Comparison of ENCODE assay signal across 8 cellular contexts in the genomic region with DNA sequence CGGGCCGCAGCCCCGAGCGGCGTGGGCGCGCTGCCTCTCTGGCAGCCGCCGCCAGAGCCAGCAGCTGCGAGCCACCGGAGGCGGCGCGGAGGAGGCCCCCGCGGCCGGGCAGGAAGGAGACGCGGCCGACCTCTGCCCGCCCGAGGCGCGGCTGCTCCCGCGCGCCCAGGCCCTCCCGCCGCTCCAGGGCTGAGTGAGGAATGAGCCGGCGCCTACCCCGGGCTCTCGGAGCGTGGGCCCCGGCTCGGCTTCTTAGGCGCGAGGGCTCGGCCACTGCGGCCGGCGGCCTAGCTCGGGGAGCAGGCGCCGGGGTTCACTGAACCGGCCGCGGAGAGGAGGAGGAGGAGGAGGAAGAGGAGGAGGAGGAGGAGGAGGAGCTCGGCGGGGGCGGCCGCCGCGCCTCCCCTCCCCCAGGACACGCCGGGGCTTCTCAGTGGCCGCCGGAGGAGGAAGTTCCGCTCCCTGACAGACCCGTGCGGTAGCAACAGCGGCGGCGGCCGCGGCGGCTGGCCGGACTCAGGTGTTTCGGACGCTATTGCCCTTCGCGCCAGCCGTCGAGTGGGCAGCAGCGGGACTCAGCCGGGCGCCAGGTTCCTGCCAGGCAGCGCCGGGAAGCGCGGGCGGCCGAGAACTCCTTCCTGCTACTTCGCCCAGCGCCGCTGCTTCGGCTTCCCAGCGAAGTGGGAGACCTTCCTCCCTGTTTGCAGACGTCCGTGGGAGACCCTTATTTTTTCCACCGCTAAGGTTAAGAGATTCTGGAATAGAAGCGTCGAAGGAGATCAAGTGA. TPM values are rescaled to one million over a fixed set of nuclear protein-coding genes. Genes with fewer than 3 reads are reported as not detected.
DNase-seq lines count a peak whose midpoint lies in the region; ATAC-seq and TF ChIP-seq lines count a peak whose summit lies in the region.

A gene (plus strand): TSS at position 468 of the 787 bp plus-strand sequence. CDS start 735 bp downstream, outside the sequence.

- TF ChIP-seq CTCF in DOHH2 (IDR thresholded peaks at IDR 0.05; ENCODE audit: low read depth, low read length, poor library complexity, severe bottlenecking) (no peak), gastroesophageal sphincter (IDR thresholded peaks at IDR 0.05) (peak in 3 of 4 experiments; percentile 18 to 22 (median 18)), suprapubic skin (IDR thresholded peaks at IDR 0.05) (no peak)

- H3K9me2 ChIP-seq in DOHH2 (replicated peaks; ENCODE audit: control insufficient read depth, low read length): no peaks in the 10 kb centered on the region

- H3K9me3 ChIP-seq in DOHH2 (ENCODE audit: control insufficient read depth, insufficient read depth, low read length): no peaks in the 10 kb centered on the region
- H3K9me3 ChIP-seq in gastroesophageal sphincter: no peaks in the 10 kb centered on the region
- no peaks in the 10 kb centered on the region for H3K9me3 ChIP-seq in suprapubic skin

- H3K27me3 ChIP-seq in DOHH2 (ENCODE audit: control insufficient read depth, low read length) (no peaks in the 10 kb centered on the region), gastroesophageal sphincter (no peaks in the 10 kb centered on the region), suprapubic skin (no peaks in the 10 kb centered on the region)

- 0% methylated on average over 2 to 9 of the region's 93 CpGs for WGBS in gastroesophageal sphincter (ENCODE audit: low coverage in 1 of 2), 2 donors
- whole genome bisulfite sequencing in suprapubic skin: 1% methylated on average over 43 of the region's 93 CpGs

- peaks cover 9% of the 10 kb centered on the region for H4K20me1 ChIP-seq in DOHH2 (ENCODE audit: control insufficient read depth, insufficient read depth, low read depth, low read length)

- no peaks in the 10 kb centered on the region for H3K9me3 Mint-ChIP-seq in IgD-negative memory B cell
- no peaks in the 10 kb centered on the region for H3K9me3 Mint-ChIP-seq in activated naive CD4-positive, alpha-beta T cell treated with anti-CD3 and anti-CD28 coated beads, Interleukin-2, amount 10 ng/mL, durations not matched to agents 7 days and 5 days

- DNase-seq in SK-MEL-5 (ENCODE audit: low read depth, low spot score) (peak; percentile 56), nucleus accumbens (lab: John Stamatoyannopoulos, UW) (peak; percentile 19 to 89 (median 77)), suprapubic skin (ENCODE audit: low spot score in 2 of 2) (peak; percentile 86 to 92)
- peak; percentile 85 for DNase-seq in activated naive CD4-positive, alpha-beta T cell treated with anti-CD3 and anti-CD28 coated beads, Interleukin-2, amount 10 ng/mL, durations not matched to agents 7 days and 5 days

- TF ChIP-seq EP300 in gastroesophageal sphincter (IDR thresholded peaks at IDR 0.05) (no peak), suprapubic skin (IDR thresholded peaks at IDR 0.05) (no peak)

- no peaks in the 10 kb centered on the region for H3F3A ChIP-seq in DOHH2 (ENCODE audit: control insufficient read depth, insufficient read depth)

- H3K4me1 ChIP-seq in DOHH2 (ENCODE audit: control insufficient read depth, low read length): peaks cover 28% of the 10 kb centered on the region
- H3K4me1 ChIP-seq in gastroesophageal sphincter: peaks cover 4 to 62% (median 21%) of the 10 kb centered on the region in 3 donors
- H3K4me1 ChIP-seq in suprapubic skin: peaks cover 57% of the 10 kb centered on the region

- H3K36me3 Mint-ChIP-seq in IgD-negative memory B cell: no peaks in the 10 kb centered on the region
- H3K36me3 Mint-ChIP-seq in activated naive CD4-positive, alpha-beta T cell treated with anti-CD3 and anti-CD28 coated beads, Interleukin-2, amount 10 ng/mL, durations not matched to agents 7 days and 5 days: peaks cover 7% of the 10 kb centered on the region

- peaks cover 61% of the 10 kb centered on the region for H3K79me2 ChIP-seq in DOHH2 (ENCODE audit: control insufficient read depth, low read length)

- H3K27ac Mint-ChIP-seq in IgD-negative memory B cell: peak within 1 kb of the TSS; percentile 96 to 99 (median 97)
- H3K27ac Mint-ChIP-seq in activated naive CD4-positive, alpha-beta T cell treated with anti-CD3 and anti-CD28 coated beads, Interleukin-2, amount 10 ng/mL, durations not matched to agents 7 days and 5 days: peak within 1 kb of the TSS; percentile 94

- CTCF ChIA-PET in activated naive CD4-positive, alpha-beta T cell treated with anti-CD3 and anti-CD28 coated beads, Interleukin-2, amount 10 ng/mL, durations not matched to agents 7 days and 5 days (lab: Charles Lee): no interaction called here

- peak; percentile 71 for ATAC-seq in GM21528 (IDR thresholded peaks at IDR 0.05; ENCODE audit: low FRiP score, unreplicated experiment)
- ATAC-seq in gastroesophageal sphincter: peak; percentile 89

- H3K36me3 ChIP-seq in DOHH2 (ENCODE audit: control insufficient read depth, low read length): peaks cover 2% of the 10 kb centered on the region; the same call in 1 of the 2 replicates
- H3K36me3 ChIP-seq in gastroesophageal sphincter: no peaks in the 10 kb centered on the region
- no peaks in the 10 kb centered on the region for H3K36me3 ChIP-seq in suprapubic skin

- peak within 1 kb of the TSS; percentile 85 for H3K4me3 ChIP-seq in DOHH2 (ENCODE audit: low read length)
- H3K4me3 ChIP-seq in gastroesophageal sphincter: peak within 1 kb of the TSS; percentile 81 to 94
- H3K4me3 ChIP-seq in suprapubic skin: peak within 1 kb of the TSS; percentile 97

- in situ Hi-C loops in SK-MEL-5 (cut with HindIII; ENCODE audit: low pct_unique_long_range_greater_than_20kb, low sequenced_read_pairs): no loop called here

- peak within 1 kb of the TSS; percentile 89 to 97 (median 96) for H3K4me3 Mint-ChIP-seq in IgD-negative memory B cell
- H3K4me3 Mint-ChIP-seq in activated naive CD4-positive, alpha-beta T cell treated with anti-CD3 and anti-CD28 coated beads, Interleukin-2, amount 10 ng/mL, durations not matched to agents 7 days and 5 days: peak within 1 kb of the TSS; percentile 85

- peak within 1 kb of the TSS; percentile 82 for H3K4me2 ChIP-seq in DOHH2 (ENCODE audit: low read length)

- H3K27ac ChIP-seq in DOHH2 (ENCODE audit: low read depth, low read length) (peak within 1 kb of the TSS; percentile 68), gastroesophageal sphincter (peak within 1 kb of the TSS; percentile 85 to 99 (median 95)), suprapubic skin (peak within 1 kb of the TSS; percentile 99)

- TF ChIP-seq POLR2A in gastroesophageal sphincter (IDR thresholded peaks at IDR 0.05) (peak; percentile 60 to 85), suprapubic skin (IDR thresholded peaks at IDR 0.05) (peak in 1 of 2 donors; percentile 37)

- no peaks in the 10 kb centered on the region for H3K27me3 Mint-ChIP-seq in IgD-negative memory B cell
- H3K27me3 Mint-ChIP-seq in activated naive CD4-positive, alpha-beta T cell treated with anti-CD3 and anti-CD28 coated beads, Interleukin-2, amount 10 ng/mL, durations not matched to agents 7 days and 5 days: no peaks in the 10 kb centered on the region

- peaks cover 46 to 57% (median 49%) of the 10 kb centered on the region in 3 donors for H3K4me1 Mint-ChIP-seq in IgD-negative memory B cell
- H3K4me1 Mint-ChIP-seq in activated naive CD4-positive, alpha-beta T cell treated with anti-CD3 and anti-CD28 coated beads, Interleukin-2, amount 10 ng/mL, durations not matched to agents 7 days and 5 days: peaks cover 51% of the 10 kb centered on the region

RNA-seq across cellular contexts. Expression of the gene that starts here (rescaled TPM):
- polyA plus RNA-seq in IgD-negative memory B cell: 15.4 TPM
- 32.3 and 32.8 TPM in 2 replicates for total RNA-seq in SK-MEL-5 (2014; rRNA removed; shearing (Covaris generic))
- polyA plus RNA-seq in SK-MEL-5 (2015; cell fraction: cytosol; rRNA removed): 12.5 and 18.6 TPM in 2 replicates
- polyA plus RNA-seq in SK-MEL-5 (2015; cell fraction: nucleus; rRNA removed): 13.8 and 24.9 TPM in 2 replicates
- total RNA-seq in gastroesophageal sphincter (10 to 100 TPM; 42.5 to 62.4 (median 52.3) TPM), suprapubic skin (10 to 100 TPM; 28.9 to 46.2 (median 35.0) TPM)

Comparison
In these comparisons a context has a peak if more than half of its experiments do, and no peak if none do; other contexts are left out.
1. Peak in every context shown above with its lines: DNase-seq, ATAC-seq, H3K4me3 ChIP-seq and H3K27ac ChIP-seq.
2. CTCF ChIP-seq: peak in gastroesophageal sphincter (3 of 4); none in DOHH2 (single experiment) and suprapubic skin (0 of 2).